Comparison of ENCODE assay signal across 14 cellular contexts in genomic region chr13:103130681-103131210, GRCh38.
DNase-seq lines count a peak whose midpoint lies in the region; ATAC-seq and TF ChIP-seq lines count a peak whose summit lies in the region.
"Had no signal": no experiment of that assay in that cellular context is flagged by ENCODE, and none has a peak within 500 bp of the region (broad histone marks: within the 10 kb centered on the region; RNA-seq: fewer than 3 reads in every experiment).

No MANE protein-coding gene starts in this region.

- POLR2A ChIA-PET in GM10248 (lab: Yijun Ruan, JAX), result no interaction called here
- POLR2A ChIA-PET in WTC11 (lab: Charles Lee), result no interaction called here

- no peaks in the 10 kb centered on the region for H3K27me3 Mint-ChIP-seq in WTC11 (ENCODE audit: low read depth)
- H3K27me3 Mint-ChIP-seq: IgD-negative memory B cell had no signal

- no peak overlapping the region; the same call in 1 of the 2 replicates for H3K9ac ChIP-seq in SU-DHL-6 (ENCODE audit: low read length)

- CTCF ChIA-PET in GM10248 (lab: Yijun Ruan, JAX) (interaction anchor here (1.1 to 1.5 kb wide), 3 partner anchors 15 to 215 kb away, joined by 3 read pairs; no protein-coding TSS in a partner anchor), WTC11 (lab: Charles Lee) (no interaction called here)

- ATAC-seq in HG03064 (IDR thresholded peaks at IDR 0.05; ENCODE audit: low read depth, unreplicated experiment) (peak; percentile 78), WTC11 (no peak)
- ATAC-seq: heart left ventricle, upper lobe of right lung had no signal

- no peaks in the 10 kb centered on the region for H3K36me3 Mint-ChIP-seq in WTC11
- H3K36me3 Mint-ChIP-seq: IgD-negative memory B cell had no signal

- H3K9me3 Mint-ChIP-seq in WTC11, result peaks cover 7% of the 10 kb centered on the region
- H3K9me3 Mint-ChIP-seq: activated T-helper 2 cell treated with anti-CD3 and anti-CD28 coated beads, Interferon-gamma antibody, Interleukin-2, Interleukin-4, amounts not matched to agents 10 μg/mL and 5 μg/mL and 100 μg/mL, durations not matched to agents 14 hours and 24 hours and 36 hours; IgD-negative memory B cell; neural crest cell had no signal

- no peak overlapping the region for H3K4me3 ChIP-seq in SU-DHL-6 (ENCODE audit: insufficient read depth, low read length, poor library complexity, severe bottlenecking)
- no peak overlapping the region for H3K4me3 ChIP-seq in effector memory CD4-positive, alpha-beta T cell (ENCODE audit: insufficient read depth, low read depth, low read length, poor library complexity, severe bottlenecking)
- H3K4me3 ChIP-seq: heart left ventricle, upper lobe of right lung had no signal

- no peaks in the 10 kb centered on the region for H3K4me1 Mint-ChIP-seq in WTC11

- no peak overlapping the region for H3K27ac Mint-ChIP-seq in WTC11
- H3K27ac Mint-ChIP-seq: activated T-helper 2 cell treated with anti-CD3 and anti-CD28 coated beads, Interferon-gamma antibody, Interleukin-2, Interleukin-4, amounts not matched to agents 10 μg/mL and 5 μg/mL and 100 μg/mL, durations not matched to agents 14 hours and 24 hours and 36 hours; IgD-negative memory B cell had no signal

- no peak for TF ChIP-seq CTCF in GM10248 (IDR thresholded peaks at IDR 0.05; ENCODE audit: control extremely low read depth, extremely low read depth, low read depth, missing control alignments)
- no peak for TF ChIP-seq CTCF in GM20000 (IDR thresholded peaks at IDR 0.05; ENCODE audit: extremely low read depth, missing control alignments)
- TF ChIP-seq CTCF in SU-DHL-6 (IDR thresholded peaks at IDR 0.05; ENCODE audit: insufficient read depth, low read length, poor library complexity, severe bottlenecking), result no peak
- no peak for TF ChIP-seq CTCF in WTC11 (IDR thresholded peaks at IDR 0.05)

- H4K20me1 ChIP-seq in SU-DHL-6 (ENCODE audit: low read depth, low read length), result no peaks in the 10 kb centered on the region

- H3F3A ChIP-seq in SU-DHL-6 (ENCODE audit: insufficient read depth), result no peaks in the 10 kb centered on the region

- H3K79me2 ChIP-seq in SU-DHL-6 (ENCODE audit: insufficient read depth, low read length), result no peaks in the 10 kb centered on the region

- peak overlapping the region; percentile 19 for H3K4me2 ChIP-seq in SU-DHL-6 (ENCODE audit: low read depth, low read length, poor library complexity, severe bottlenecking)

- H3K9me3 ChIP-seq in SU-DHL-6 (ENCODE audit: insufficient read depth, low read length), result no peaks in the 10 kb centered on the region
- H3K9me3 ChIP-seq in effector memory CD4-positive, alpha-beta T cell (ENCODE audit: control insufficient read depth, low read length), result no peaks in the 10 kb centered on the region
- H3K9me3 ChIP-seq: heart left ventricle, upper lobe of right lung had no signal

- no peaks in the 10 kb centered on the region for H3K36me3 ChIP-seq in SU-DHL-6 (ENCODE audit: low read length)
- no peaks in the 10 kb centered on the region for H3K36me3 ChIP-seq in effector memory CD4-positive, alpha-beta T cell (ENCODE audit: control insufficient read depth, insufficient read depth, low read length)
- H3K36me3 ChIP-seq: heart left ventricle, upper lobe of right lung had no signal

- no peak overlapping the region for H3K27ac ChIP-seq in SU-DHL-6 (ENCODE audit: low read depth, low read length)
- no peak overlapping the region for H3K27ac ChIP-seq in effector memory CD4-positive, alpha-beta T cell (ENCODE audit: insufficient read depth, low read length, poor library complexity, severe bottlenecking)
- H3K27ac ChIP-seq: heart left ventricle, upper lobe of right lung had no signal

- no peak overlapping the region for H3K4me3 Mint-ChIP-seq in WTC11
- H3K4me3 Mint-ChIP-seq: IgD-negative memory B cell, neural crest cell had no signal

- peak overlapping the region; percentile 58 for H2AFZ ChIP-seq in SU-DHL-6 (ENCODE audit: low read depth, low read length, severe bottlenecking)

- H3K9me2 ChIP-seq in SU-DHL-6 (replicated peaks; ENCODE audit: insufficient read depth, low read length), result no peaks in the 10 kb centered on the region

- H3K4me1 ChIP-seq in effector memory CD4-positive, alpha-beta T cell (ENCODE audit: control insufficient read depth, insufficient read depth, low read length, poor library complexity, severe bottlenecking), result no peaks in the 10 kb centered on the region
- H3K4me1 ChIP-seq: heart left ventricle, upper lobe of right lung had no signal

- no peaks in the 10 kb centered on the region for H3K27me3 ChIP-seq in SU-DHL-6 (ENCODE audit: low read length)
- no peaks in the 10 kb centered on the region for H3K27me3 ChIP-seq in effector memory CD4-positive, alpha-beta T cell (replicated peaks; ENCODE audit: control insufficient read depth, insufficient read depth, low read length, poor library complexity, severe bottlenecking)
- H3K27me3 ChIP-seq: heart left ventricle, upper lobe of right lung had no signal

- DNase-seq in GM10248 (ENCODE audit: extremely low spot score) (peak; percentile 39), GM20000 (ENCODE audit: low spot score) (peak; percentile 14), WTC11 (ENCODE audit: low spot score) (no peak), DMS79 treated with DMSO at 0.1 percent for 48 hours (lab: John Stamatoyannopoulos, UW) (no peak)
- DNase-seq in activated CD4-positive, alpha-beta T cell treated with anti-CD3 and anti-CD28 coated beads, Interleukin-2, amount 50 U/mL, for 4 hours, result no peak
- no peak for DNase-seq in effector memory CD4-positive, alpha-beta T cell
- DNase-seq: heart left ventricle, NCI-H526, upper lobe of right lung had no signal

TF ChIP-seq in WTC11, 78 proteins besides CTCF, POLR2A, EP300 and RAD21:
- no peak for TF ChIP-seq OVOL2 (CRISPR knock-in tag; IDR thresholded peaks at IDR 0.05; ENCODE audit: borderline replicate concordance)
- no peak for TF ChIP-seq SOX15 (CRISPR knock-in tag; IDR thresholded peaks at IDR 0.05)
- no peak for TF ChIP-seq FOXP1 (CRISPR knock-in tag; IDR thresholded peaks at IDR 0.05; ENCODE audit: borderline replicate concordance)
- no peak for TF ChIP-seq ZNF121 (CRISPR knock-in tag; IDR thresholded peaks at IDR 0.05)
- no peak for TF ChIP-seq ZNF396 (CRISPR knock-in tag; IDR thresholded peaks at IDR 0.05; ENCODE audit: borderline replicate concordance)
- no peak for TF ChIP-seq CDX4 (CRISPR knock-in tag; IDR thresholded peaks at IDR 0.05; ENCODE audit: borderline replicate concordance)
- no peak for TF ChIP-seq RORB (CRISPR knock-in tag; IDR thresholded peaks at IDR 0.05)
- TF ChIP-seq AFF4 (CRISPR knock-in tag; IDR thresholded peaks at IDR 0.05; ENCODE audit: borderline replicate concordance), result no peak

Comparison
In these comparisons a context has a peak if more than half of its experiments do, and no peak if none do; other contexts are left out.
1. DNase-seq: peak in GM10248 (single experiment) and GM20000 (single experiment); none in activated CD4-positive, alpha-beta T cell treated with anti-CD3 and anti-CD28 coated beads, Interleukin-2, amount 50 U/mL, for 4 hours (0 of 2), WTC11 (single experiment), DMS79 treated with DMSO at 0.1 percent for 48 hours (single experiment) and effector memory CD4-positive, alpha-beta T cell (0 of 3).